12 cellular contexts compared by ENCODE assay signal in genomic region chr20:17664025-17664638, GRCh38. TPM values are rescaled to one million over a fixed set of nuclear protein-coding genes. Genes with fewer than 3 reads are reported as not detected.
DNase-seq lines count a peak whose midpoint lies in the region; ATAC-seq, FAIRE-seq and TF ChIP-seq lines count a peak whose summit lies in the region.
"Had no signal": no experiment of that assay in that cellular context is flagged by ENCODE, and none has a peak within 500 bp of the region (broad histone marks: within the 10 kb centered on the region; RNA-seq: fewer than 3 reads in every experiment).

No MANE protein-coding gene starts in this region.

- H3K79me2 ChIP-seq in Loucy (ENCODE audit: insufficient read depth, low read length) (peaks cover 72% of the 10 kb centered on the region), GM12878 (ENCODE audit: control insufficient read depth, insufficient read depth, low read length) (peaks cover 21% of the 10 kb centered on the region)

- H3K9me2 ChIP-seq in Loucy (replicated peaks; ENCODE audit: low read depth, low read length), result no peaks in the 10 kb centered on the region

- H3K27me3 Mint-ChIP-seq in CD4-positive, alpha-beta memory T cell, result no peaks in the 10 kb centered on the region
- H3K27me3 Mint-ChIP-seq in osteocyte (ENCODE audit: unreplicated experiment), result no peaks in the 10 kb centered on the region

- no peak for DNase-seq in CD4-positive, alpha-beta memory T cell
- DNase-seq in GM12878 (ENCODE audit: low read depth, low spot score), result no peak
- DNase-seq in osteocyte (ENCODE audit: extremely low spot score, unreplicated experiment), result no peak
- no peak for DNase-seq in NCI-H2107 (lab: John Stamatoyannopoulos, UW)
- no peak for DNase-seq in DMS153 treated with DMSO at 0.1 percent for 48 hours (lab: John Stamatoyannopoulos, UW; ENCODE audit: unreplicated experiment)
- no peak for DNase-seq in GM12891 (ENCODE audit: insufficient read length, low spot score)
- DNase-seq: activated naive CD4-positive, alpha-beta T cell treated with anti-CD3 and anti-CD28 coated beads, Interleukin-2, amount 50 U/mL, for 16 hours; NCI-H1694 treated with DMSO at 0.1 percent for 48 hours had no signal

- CTCF ChIA-PET in CD4-positive, alpha-beta memory T cell (lab: Charles Lee; ENCODE audit: partially characterized antibody), result interaction anchor here (3.7 kb wide), 1 partner anchor 18 kb away, joined by 24 read pairs; the partner anchor contains the start of gene RRBP1
- CTCF ChIA-PET in GM12878 (lab: Yijun Ruan, JAX), result interaction anchor here (0.6 to 4.1 kb wide), 2 partner anchors 19 to 172 kb away, joined by 3 to 23 read pairs; partner anchors contain the start of gene RRBP1

- peaks cover 28% of the 10 kb centered on the region for H3K4me1 ChIP-seq in CD4-positive, alpha-beta memory T cell (ENCODE audit: insufficient read depth, low read length)
- H3K4me1 ChIP-seq in Loucy (ENCODE audit: insufficient read depth, low read length, poor library complexity, severe bottlenecking), result peaks cover 76% of the 10 kb centered on the region
- H3K4me1 ChIP-seq in GM12878 (ENCODE audit: control insufficient read depth, insufficient read depth, low read length), result peaks cover 13% of the 10 kb centered on the region

- FAIRE-seq in GM12878 (lab: Jason Lieb, UNC) (no peak), GM12891 (lab: Jason Lieb, UNC) (no peak)

- H4K20me1 ChIP-seq in Loucy (ENCODE audit: insufficient read depth, low read length, poor library complexity, severe bottlenecking), result peaks cover 11% of the 10 kb centered on the region
- 0 out of 2 replicates have a peak, but pooled peaks cover 2% of the 10 kb centered on the region for H4K20me1 ChIP-seq in GM12878 (ENCODE audit: control insufficient read depth, insufficient read depth)

- peaks cover 28 to 68% (median 45%) of the 10 kb centered on the region in 4 donors for H3K4me1 Mint-ChIP-seq in CD4-positive, alpha-beta memory T cell
- H3K4me1 Mint-ChIP-seq in osteocyte (ENCODE audit: unreplicated experiment), result peaks cover 85% of the 10 kb centered on the region

- in situ Hi-C loops in GM12878 (cut with MboI), result no loop called here

- no peak for TF ChIP-seq EP300 in GM12878 (IDR thresholded peaks at IDR 0.05; ENCODE audit: borderline replicate concordance in 1 of 2, control insufficient read depth in 1 of 2, low read depth in 2 of 2, low read length in 2 of 2)

- no peak for TF ChIP-seq POLR2A in GM12878 (IDR thresholded peaks at IDR 0.05; ENCODE audit: low read depth, low read length)
- no peak for TF ChIP-seq POLR2A in GM12891 (IDR thresholded peaks at IDR 0.05; ENCODE audit: low read depth, low read length)

- H3K9me3 ChIP-seq in CD4-positive, alpha-beta memory T cell (ENCODE audit: control insufficient read depth in 1 of 2, low read length in 2 of 2), result no peaks in the 10 kb centered on the region
- no peaks in the 10 kb centered on the region for H3K9me3 ChIP-seq in Loucy (ENCODE audit: insufficient read depth, low read depth, low read length)
- H3K9me3 ChIP-seq in GM12878 (replicated peaks; ENCODE audit: control insufficient read depth, insufficient read depth, low read length), result no peaks in the 10 kb centered on the region; the same call in 1 of the 3 replicates

- H3K4me3 ChIP-seq in CD4-positive, alpha-beta memory T cell (ENCODE audit: low read length in 2 of 2), result no peak overlapping the region
- H3K4me3 ChIP-seq in Loucy (ENCODE audit: low read length, poor library complexity, severe bottlenecking) (peak overlapping the region; percentile 54), GM12878 (peak overlapping the region; percentile 47; the same call in 1 of the 2 replicates)

- SMC1A ChIA-PET in GM12878 (lab: Charles Lee; ENCODE audit: uncharacterized antibody, unreplicated experiment), result interaction anchor here (1.1 kb wide), 1 partner anchor 9 kb away, joined by 3 read pairs; no protein-coding TSS in a partner anchor

- WGBS in GM12878 (ENCODE audit: insufficient coverage, insufficient replicate concordance, low lambda C conversion rate, missing lambda C conversion rate), result 86% methylated on average over 11 of the region's 11 CpGs

- H3K27ac Mint-ChIP-seq in CD4-positive, alpha-beta memory T cell, result peak overlapping the region in 3 of 7 donors; percentile 35 to 71 (median 59)
- H3K27ac Mint-ChIP-seq in osteocyte (ENCODE audit: unreplicated experiment), result peak overlapping the region; percentile 73

- POLR2A ChIA-PET in CD4-positive, alpha-beta memory T cell (lab: Charles Lee; ENCODE audit: partially characterized antibody), result no interaction called here
- POLR2A ChIA-PET in GM12878 (lab: Charles Lee), result no interaction called here

- BruUV-seq in GM12878 (replicated peaks; lab: Mats Ljungman, UMichigan), result no TSS peak

- H3K36me3 Mint-ChIP-seq in CD4-positive, alpha-beta memory T cell, result peaks cover 12% of the 10 kb centered on the region in 2 donors
- H3K36me3 Mint-ChIP-seq in osteocyte (ENCODE audit: unreplicated experiment), result peaks cover 24% of the 10 kb centered on the region

- TF ChIP-seq CTCF in Loucy (conservative IDR thresholded peaks at IDR 0.05; ENCODE audit: low read length) (no peak; the same call in 1 of the 2 replicates), GM12878 (IDR thresholded peaks at IDR 0.05 in 2 of 3, conservative IDR thresholded peaks at IDR 0.05 in 1 of 3; ENCODE audit: control insufficient read depth in 2 of 3, extremely low read depth in 1 of 3, insufficient read depth in 1 of 3, low read depth in 3 of 3, low read length in 3 of 3) (no peak), osteocyte (IDR thresholded peaks at IDR 0.05) (no peak)

- peak overlapping the region in 5 of 8 donors; percentile 11 to 74 (median 53) for H3K4me3 Mint-ChIP-seq in CD4-positive, alpha-beta memory T cell
- no peak overlapping the region for H3K4me3 Mint-ChIP-seq in osteocyte (ENCODE audit: unreplicated experiment)

- no peak for TF ChIP-seq RAD21 in GM12878 (IDR thresholded peaks at IDR 0.05; ENCODE audit: insufficient read depth, low read depth, low read length)

- H3K9ac ChIP-seq in Loucy (ENCODE audit: low read depth, low read length, poor library complexity, severe bottlenecking), result peak overlapping the region; percentile 57
- H3K9ac ChIP-seq in GM12878 (ENCODE audit: control insufficient read depth, insufficient read depth, low read length), result no peak overlapping the region

- H2AFZ ChIP-seq in Loucy (ENCODE audit: low read length) (no peak overlapping the region), GM12878 (ENCODE audit: control insufficient read depth, low read depth, low read length) (no peak overlapping the region)

- intact Hi-C loops in CD4-positive, alpha-beta memory T cell (cut with micrococcal nuclease), result no loop called here
- intact Hi-C loops in GM12878 (cut with micrococcal nuclease; ENCODE audit: unreplicated experiment), result no loop called here

- H3K27me3 ChIP-seq in CD4-positive, alpha-beta memory T cell (ENCODE audit: insufficient read depth, low read length), result no peaks in the 10 kb centered on the region
- H3K27me3 ChIP-seq in Loucy (ENCODE audit: insufficient read depth, low read length, poor library complexity, severe bottlenecking) (no peaks in the 10 kb centered on the region), GM12878 (replicated peaks in 1 of 2; ENCODE audit: control insufficient read depth in 2 of 2, insufficient read depth in 2 of 2, low read length in 1 of 2) (no peaks in the 10 kb centered on the region)

- H3F3A ChIP-seq in Loucy (ENCODE audit: low read depth), result peaks cover 15% of the 10 kb centered on the region

- H3K36me3 ChIP-seq in CD4-positive, alpha-beta memory T cell (ENCODE audit: insufficient read depth, low read length), result no peaks in the 10 kb centered on the region
- H3K36me3 ChIP-seq in Loucy (ENCODE audit: insufficient read depth, low read length), result peaks cover 7% of the 10 kb centered on the region; the same call in 1 of the 2 replicates
- H3K36me3 ChIP-seq in GM12878 (ENCODE audit: control insufficient read depth in 2 of 2, insufficient read depth in 2 of 2, low read length in 1 of 2), result no peaks in the 10 kb centered on the region; a peak in 1 of 4 replicates

- RAD21 ChIA-PET in GM12878 (lab: Charles Lee; ENCODE audit: unreplicated experiment), result interaction anchor here (0.9 kb wide), 1 partner anchor 161 kb away, joined by 3 read pairs; no protein-coding TSS in a partner anchor

- H3K4me2 ChIP-seq in Loucy (ENCODE audit: low read depth, low read length, poor library complexity, severe bottlenecking) (peak overlapping the region; percentile 76), GM12878 (ENCODE audit: control insufficient read depth, insufficient read depth) (peak overlapping the region; percentile 40)

- H3K9me3 Mint-ChIP-seq in CD4-positive, alpha-beta memory T cell, result peaks cover 0 to 3% (median 0%) of the 10 kb centered on the region in 8 donors
- no peaks in the 10 kb centered on the region for H3K9me3 Mint-ChIP-seq in osteocyte (ENCODE audit: unreplicated experiment)

- no peak overlapping the region for H3K27ac ChIP-seq in CD4-positive, alpha-beta memory T cell (ENCODE audit: low read depth, low read length)
- H3K27ac ChIP-seq in GM12878 (ENCODE audit: control insufficient read depth, insufficient read depth), result peak overlapping the region; percentile 18

- ATAC-seq in GM12878 (peak; percentile 48), GM21717 (IDR thresholded peaks at IDR 0.05; ENCODE audit: unreplicated experiment) (no peak)

RNA-seq across cellular contexts. Expression of gene RRBP1, which starts 17.9 kb away (rescaled TPM):
- 10 to 100 TPM; 28.0 to 33.7 TPM for total RNA-seq in CD4-positive, alpha-beta memory T cell
- polyA plus RNA-seq in CD4-positive, alpha-beta memory T cell, result 10 to 100 TPM in 1 of 2 donors, under 1 TPM in 1; 0.63 to 13.9 TPM
- total RNA-seq in GM12878 (2013; cell fraction: nucleolus; rRNA removed), result 51.6 and 53.5 TPM in 2 replicates
- total RNA-seq in GM12878 (2014; rRNA removed) (24.4 and 25.4 TPM in 2 replicates), GM12878 (2014; rRNA removed; fragmentation: Illumina TruSeq; extraction: Trizol) (22.8 and 26.4 TPM in 2 replicates), GM12878 (2021) (50.0 and 57.4 TPM in 2 replicates), osteocyte (307 and 312 TPM in 2 replicates)
- polyA plus RNA-seq in GM12878 (2011; ENCODE audit: low read depth), result 19.5 TPM
- polyA plus RNA-seq in GM12878 (2011; rRNA removed) (8.9 and 12.9 TPM in 2 replicates), GM12878 (2014; fragmentation: Illumina TruSeq; extraction: Trizol) (20.4 and 28.3 TPM in 2 replicates), GM12878 (2014; fragmentation: Nextera tagmentation; extraction: Ambion mirVana) (1 to 10 TPM; 1.2 to 2.4 TPM), GM12878 (2014; rRNA removed) (24.6 and 24.8 TPM in 2 replicates), GM12878 (2016; fragmentation: Nextera tagmentation; extraction: Ambion mirVana) (10 to 100 TPM; 20.0 to 24.5 TPM)
- polyA plus RNA-seq in GM12878 (2011; cell fraction: cytosol; rRNA removed), result 12.1 and 13.5 TPM in 2 replicates
- polyA plus RNA-seq in GM12878 (2011; cell fraction: nucleus; rRNA removed), result 23.3 and 33.9 TPM in 2 replicates
- 34.7 and 39.7 TPM in 2 replicates for polyA plus RNA-seq in GM12878 (2012)
- 8.6 and 18.9 TPM in 2 replicates for polyA minus RNA-seq in GM12878 (2011; rRNA and poly(A)+ RNA removed)
- 12.0 and 13.6 TPM in 2 replicates for polyA minus RNA-seq in GM12878 (2011; cell fraction: cytosol; rRNA and poly(A)+ RNA removed)
- 11.1 and 22.3 TPM in 2 replicates for polyA minus RNA-seq in GM12878 (2011; cell fraction: nucleus; rRNA and poly(A)+ RNA removed)
- 32.6 TPM for polyA plus RNA-seq in GM12891 (2012; ENCODE audit: low read depth, missing spikeins)

RNA-seq across cellular contexts. Expression of gene BANF2, which starts 35.6 kb away (rescaled TPM):
- total RNA-seq in CD4-positive, alpha-beta memory T cell, result not detected
- not detected for polyA plus RNA-seq in CD4-positive, alpha-beta memory T cell
- total RNA-seq in GM12878 (2013; cell fraction: nucleolus; rRNA removed), result not detected in 2 replicates
- total RNA-seq in GM12878 (2014; rRNA removed), result not detected in 2 replicates
- total RNA-seq in GM12878 (2014; rRNA removed; fragmentation: Illumina TruSeq; extraction: Trizol), result not detected in 2 replicates
- not detected in 2 replicates for total RNA-seq in GM12878 (2021)
- not detected for polyA plus RNA-seq in GM12878 (2011; ENCODE audit: low read depth)
- not detected in 2 replicates for polyA plus RNA-seq in GM12878 (2011; rRNA removed)
- not detected in 2 replicates for polyA plus RNA-seq in GM12878 (2011; cell fraction: cytosol; rRNA removed)
- not detected in 2 replicates for polyA plus RNA-seq in GM12878 (2011; cell fraction: nucleus; rRNA removed)
- not detected in 2 replicates for polyA plus RNA-seq in GM12878 (2012)
- polyA plus RNA-seq in GM12878 (2014; fragmentation: Illumina TruSeq; extraction: Trizol), result not detected in 2 replicates
- not detected for polyA plus RNA-seq in GM12878 (2014; fragmentation: Nextera tagmentation; extraction: Ambion mirVana)
- not detected in 2 replicates for polyA plus RNA-seq in GM12878 (2014; rRNA removed)
- polyA plus RNA-seq in GM12878 (2016; fragmentation: Nextera tagmentation; extraction: Ambion mirVana), result not detected
- polyA minus RNA-seq in GM12878 (2011; rRNA and poly(A)+ RNA removed), result not detected in 2 replicates
- polyA minus RNA-seq in GM12878 (2011; cell fraction: cytosol; rRNA and poly(A)+ RNA removed), result not detected in 2 replicates
- not detected in 2 replicates for polyA minus RNA-seq in GM12878 (2011; cell fraction: nucleus; rRNA and poly(A)+ RNA removed)
- not detected in 2 replicates for total RNA-seq in osteocyte
- polyA plus RNA-seq in GM12891 (2012; ENCODE audit: low read depth, missing spikeins), result not detected
- total RNA-seq: HT-29, mononuclear cell had no signal

Comparison
In these comparisons a context has a peak if more than half of its experiments do, and no peak if none do; other contexts are left out.
1. H3K4me3 ChIP-seq: peak in Loucy (single experiment) and GM12878 (single experiment); none in CD4-positive, alpha-beta memory T cell (0 of 2).